In genomic region chr4:16225139-16225538, GRCh38 we compare ENCODE assay signal across 8 cellular contexts. TPM values are rescaled to one million over a fixed set of nuclear protein-coding genes. Genes with fewer than 3 reads are reported as not detected.
A peak's percentile ranks its signal among the peaks of the same experiment; 100 is the strongest.
DNase-seq lines count a peak whose midpoint lies in the region; ATAC-seq, FAIRE-seq and TF ChIP-seq lines count a peak whose summit lies in the region.

No MANE protein-coding gene starts in this region.

- H4K20me1 ChIP-seq in HepG2 (ENCODE audit: insufficient read depth, low read length) = peaks cover 21% of the 10 kb centered on the region

- WGBS in HepG2 (ENCODE audit: low lambda C conversion rate) = 0% methylated on average over 5 of the region's 5 CpGs

- TF ChIP-seq EP300 in HepG2 (IDR thresholded peaks at IDR 0.05; ENCODE audit: low read depth in 2 of 2, low read length in 2 of 2) (no peak), HepG2 (CRISPR knock-in tag; IDR thresholded peaks at IDR 0.05; ENCODE audit: borderline replicate concordance) (no peak)

- H3K79me2 ChIP-seq in HepG2 (ENCODE audit: insufficient read depth, low read length) = peaks cover 63% of the 10 kb centered on the region

- H3K4me1 ChIP-seq in HepG2 (ENCODE audit: insufficient read depth, low read length) = peaks cover 45% of the 10 kb centered on the region

- in situ Hi-C loops in astrocyte of the spinal cord (cut with HindIII; ENCODE audit: low sequenced_read_pairs) (no loop called here), HepG2 (cut with HindIII; ENCODE audit: extremely low pct_ligation_motif_present, low pct_unique_long_range_greater_than_20kb) (no loop called here)

- H3K4me3 ChIP-seq in astrocyte of the spinal cord (ENCODE audit: low read depth, low read length) (peak overlapping the region; percentile 82), HepG2 (replicated peaks in 1 of 3; ENCODE audit: insufficient read depth in 1 of 3, low read depth in 2 of 3, low read length in 3 of 3) (peak overlapping the region; percentile 83 to 94 (median 86))

- H3K27ac ChIP-seq in HepG2 (ENCODE audit: extremely low read length, insufficient read depth, low read length) = peak overlapping the region; percentile 70

- no peak for TF ChIP-seq RAD21 in HepG2 (CRISPR knock-in tag; IDR thresholded peaks at IDR 0.05)

- DNase-seq in CD1c-positive myeloid dendritic cell (ENCODE audit: extremely low spot score) = peak; percentile 56
- DNase-seq in Kasumi-1 (lab: John Stamatoyannopoulos, UW) = peak; percentile 59 to 76
- DNase-seq in astrocyte of the spinal cord (ENCODE audit: low read depth, low spot score) = peak; percentile 36
- no peak for DNase-seq in HepG2 (ENCODE audit: low spot score)
- DNase-seq in DMS153 treated with DMSO at 0.1 percent for 48 hours (lab: John Stamatoyannopoulos, UW; ENCODE audit: unreplicated experiment) = no peak
- no peak for DNase-seq in inferior parietal cortex (ENCODE audit: extremely low spot score)
- no peak for DNase-seq in activated CD4-positive, alpha-beta T cell treated with anti-CD3 and anti-CD28 coated beads, Interleukin-2, amount 50 U/mL, for 48 hours
- no peak for DNase-seq in effector CD4-positive, alpha-beta T cell

- no peak for TF ChIP-seq POLR2A in HepG2 (IDR thresholded peaks at IDR 0.05; ENCODE audit: insufficient read depth in 1 of 2, low read depth in 2 of 2, low read length in 2 of 2)

- TSS peak; percentile 64 for BruUV-seq in HepG2 (replicated peaks; lab: Mats Ljungman, UMichigan)

- peak overlapping the region; percentile 87 for H3K4me2 ChIP-seq in HepG2 (ENCODE audit: low read depth, low read length)

- H3K9me3 ChIP-seq in HepG2 (ENCODE audit: low read length) = no peaks in the 10 kb centered on the region

- no peak for ATAC-seq in HepG2

- POLR2A ChIA-PET in HepG2 (lab: Yijun Ruan, JAX) = interaction anchor here (1.1 to 2.9 kb wide), 2 partner anchors 12 to 25 kb away, joined by 3 to 17 read pairs; no protein-coding TSS in a partner anchor

- CTCF ChIA-PET in HepG2 (lab: Yijun Ruan, JAX; ENCODE audit: low intra/inter-chr PET ratio, low total read pairs) = no interaction called here

- H3K9ac ChIP-seq in HepG2 (ENCODE audit: insufficient read depth, low read depth, low read length) = peak overlapping the region; percentile 80

- no peak for FAIRE-seq in HepG2 (lab: Jason Lieb, UNC)

- intact Hi-C loops in HepG2 (cut with micrococcal nuclease; ENCODE audit: unreplicated experiment) = loop anchor here (2.0 to 10.0 kb wide), 2 partner anchors 26 to 540 kb away; partner anchors contain the start of gene FAM200B

- H3K36me3 ChIP-seq in HepG2 (replicated peaks in 1 of 2; ENCODE audit: control insufficient read depth in 1 of 2, insufficient read depth in 2 of 2, low read length in 2 of 2) = no peaks in the 10 kb centered on the region

- no peak for TF ChIP-seq CTCF in astrocyte of the spinal cord (IDR thresholded peaks at IDR 0.05; ENCODE audit: low read depth, low read length)
- TF ChIP-seq CTCF in HepG2 (CRISPR knock-in tag; IDR thresholded peaks at IDR 0.05) = no peak

- no peaks in the 10 kb centered on the region; a peak in 1 of 5 replicates for H3K27me3 ChIP-seq in HepG2 (ENCODE audit: control insufficient read depth in 1 of 2, insufficient read depth in 2 of 2, low read length in 2 of 2)

- H2AFZ ChIP-seq in HepG2 (ENCODE audit: low read length) = no peak overlapping the region

TF ChIP-seq in HepG2, 621 proteins besides CTCF, POLR2A, EP300 and RAD21:
- TF ChIP-seq ATF4 (CRISPR knock-in tag; IDR thresholded peaks at IDR 0.05) = 0 out of 4 replicates have a peak, but pooled peaks of 1 of the 2 experiments have one; percentile 9
- no peak for TF ChIP-seq HOXD1 (CRISPR knock-in tag; IDR thresholded peaks at IDR 0.05)
- TF ChIP-seq, protein P1, sequence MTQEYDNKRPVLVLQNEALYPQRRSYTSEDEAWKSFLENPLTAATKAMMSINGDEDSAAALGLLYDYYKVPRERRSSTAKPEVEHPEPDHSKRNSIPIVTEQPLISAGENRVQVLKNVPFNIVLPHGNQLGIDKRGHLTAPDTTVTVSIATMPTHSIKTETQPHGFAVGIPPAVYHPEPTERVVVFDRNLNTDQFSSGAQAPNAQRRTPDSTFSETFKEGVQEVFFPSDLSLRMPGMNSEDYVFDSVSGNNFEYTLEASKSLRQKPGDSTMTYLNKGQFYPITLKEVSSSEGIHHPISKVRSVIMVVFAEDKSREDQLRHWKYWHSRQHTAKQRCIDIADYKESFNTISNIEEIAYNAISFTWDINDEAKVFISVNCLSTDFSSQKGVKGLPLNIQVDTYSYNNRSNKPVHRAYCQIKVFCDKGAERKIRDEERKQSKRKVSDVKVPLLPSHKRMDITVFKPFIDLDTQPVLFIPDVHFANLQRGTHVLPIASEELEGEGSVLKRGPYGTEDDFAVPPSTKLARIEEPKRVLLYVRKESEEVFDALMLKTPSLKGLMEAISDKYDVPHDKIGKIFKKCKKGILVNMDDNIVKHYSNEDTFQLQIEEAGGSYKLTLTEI (CRISPR knock-in tag; conservative IDR thresholded peaks at IDR 0.05) = no peak
- TF ChIP-seq, protein P2, sequence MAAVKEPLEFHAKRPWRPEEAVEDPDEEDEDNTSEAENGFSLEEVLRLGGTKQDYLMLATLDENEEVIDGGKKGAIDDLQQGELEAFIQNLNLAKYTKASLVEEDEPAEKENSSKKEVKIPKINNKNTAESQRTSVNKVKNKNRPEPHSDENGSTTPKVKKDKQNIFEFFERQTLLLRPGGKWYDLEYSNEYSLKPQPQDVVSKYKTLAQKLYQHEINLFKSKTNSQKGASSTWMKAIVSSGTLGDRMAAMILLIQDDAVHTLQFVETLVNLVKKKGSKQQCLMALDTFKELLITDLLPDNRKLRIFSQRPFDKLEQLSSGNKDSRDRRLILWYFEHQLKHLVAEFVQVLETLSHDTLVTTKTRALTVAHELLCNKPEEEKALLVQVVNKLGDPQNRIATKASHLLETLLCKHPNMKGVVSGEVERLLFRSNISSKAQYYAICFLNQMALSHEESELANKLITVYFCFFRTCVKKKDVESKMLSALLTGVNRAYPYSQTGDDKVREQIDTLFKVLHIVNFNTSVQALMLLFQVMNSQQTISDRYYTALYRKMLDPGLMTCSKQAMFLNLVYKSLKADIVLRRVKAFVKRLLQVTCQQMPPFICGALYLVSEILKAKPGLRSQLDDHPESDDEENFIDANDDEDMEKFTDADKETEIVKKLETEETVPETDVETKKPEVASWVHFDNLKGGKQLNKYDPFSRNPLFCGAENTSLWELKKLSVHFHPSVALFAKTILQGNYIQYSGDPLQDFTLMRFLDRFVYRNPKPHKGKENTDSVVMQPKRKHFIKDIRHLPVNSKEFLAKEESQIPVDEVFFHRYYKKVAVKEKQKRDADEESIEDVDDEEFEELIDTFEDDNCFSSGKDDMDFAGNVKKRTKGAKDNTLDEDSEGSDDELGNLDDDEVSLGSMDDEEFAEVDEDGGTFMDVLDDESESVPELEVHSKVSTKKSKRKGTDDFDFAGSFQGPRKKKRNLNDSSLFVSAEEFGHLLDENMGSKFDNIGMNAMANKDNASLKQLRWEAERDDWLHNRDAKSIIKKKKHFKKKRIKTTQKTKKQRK (IDR thresholded peaks at IDR 0.05; ENCODE audit: low read length) = no peak
- peak; percentile 33; the same call in 1 of the 2 replicates for TF ChIP-seq KDM5A (IDR thresholded peaks at IDR 0.05; ENCODE audit: borderline replicate concordance, low read length)
TF ChIP-seq in HepG2: peak in this region for 2.

RNA-seq across cellular contexts. Expression of gene TAPT1, which starts 1.1 kb away (rescaled TPM):
- total RNA-seq in HepG2 (2016; rRNA removed; fragmentation: Illumina TruSeq; extraction: Trizol) = 16.3 and 24.5 TPM in 2 replicates
- total RNA-seq in HepG2 (2016; cell fraction: cytosol; rRNA removed; fragmentation: Illumina TruSeq; extraction: Trizol; ENCODE audit: low read depth) = 3.1 and 5.0 TPM in 2 replicates
- 11.6 and 24.9 TPM in 2 replicates for total RNA-seq in HepG2 (2016; cell fraction: insoluble cytoplasmic fraction; rRNA removed; fragmentation: Illumina TruSeq; extraction: Trizol)
- 10.7 and 11.1 TPM in 2 replicates for total RNA-seq in HepG2 (2016; cell fraction: membrane; rRNA removed; fragmentation: Illumina TruSeq; extraction: Trizol)
- 37.3 and 37.6 TPM in 2 replicates for total RNA-seq in HepG2 (2016; cell fraction: nucleus; rRNA removed; fragmentation: Illumina TruSeq; extraction: Trizol)
- 23.3 and 25.3 TPM in 2 replicates for polyA plus RNA-seq in HepG2 (2011; rRNA removed)
- 8.3 and 13.6 TPM in 2 replicates for polyA plus RNA-seq in HepG2 (2011; cell fraction: cytosol; rRNA removed)
- polyA plus RNA-seq in HepG2 (2011; cell fraction: nucleus; rRNA removed) = 30.6 and 35.1 TPM in 2 replicates
- polyA plus RNA-seq in HepG2 (2012) = 19.8 and 24.0 TPM in 2 replicates
- 2.9 and 3.6 TPM in 2 replicates for polyA plus RNA-seq in HepG2 (2016; cell fraction: cytosol; fragmentation: Illumina TruSeq; extraction: Trizol; ENCODE audit: low read depth)
- 10.6 and 12.6 TPM in 2 replicates for polyA plus RNA-seq in HepG2 (2016; cell fraction: insoluble cytoplasmic fraction; fragmentation: Illumina TruSeq; extraction: Trizol; ENCODE audit: low read depth)
- 6.8 and 7.3 TPM in 2 replicates for polyA plus RNA-seq in HepG2 (2016; cell fraction: membrane; fragmentation: Illumina TruSeq; extraction: Trizol; ENCODE audit: low read depth)
- 51.8 and 52.9 TPM in 2 replicates for polyA plus RNA-seq in HepG2 (2016; cell fraction: nucleus; fragmentation: Illumina TruSeq; extraction: Trizol; ENCODE audit: insufficient read depth, low read depth)
- 15.2 and 37.2 TPM in 2 replicates for polyA minus RNA-seq in HepG2 (2011; rRNA and poly(A)+ RNA removed; ENCODE audit: low replicate concordance)
- 17.0 and 19.9 TPM in 2 replicates for polyA minus RNA-seq in HepG2 (2011; cell fraction: cytosol; rRNA and poly(A)+ RNA removed)
- 102 TPM in 2 replicates for polyA minus RNA-seq in HepG2 (2011; cell fraction: nucleus; rRNA and poly(A)+ RNA removed)

Comparison
In these comparisons a context has a peak if more than half of its experiments do, and no peak if none do; other contexts are left out.
1. DNase-seq: peak in CD1c-positive myeloid dendritic cell (single experiment), Kasumi-1 (2 of 2) and astrocyte of the spinal cord (single experiment); none in HepG2 (single experiment), DMS153 treated with DMSO at 0.1 percent for 48 hours (single experiment), inferior parietal cortex (single experiment), activated CD4-positive, alpha-beta T cell treated with anti-CD3 and anti-CD28 coated beads, Interleukin-2, amount 50 U/mL, for 48 hours (0 of 2) and effector CD4-positive, alpha-beta T cell (single experiment).